Comparison of ENCODE assay signal across 8 cellular contexts in genomic region chr14:65156568-65157366, GRCh38.
DNase-seq lines count a peak whose midpoint lies in the region; ATAC-seq and TF ChIP-seq lines count a peak whose summit lies in the region.

No MANE protein-coding gene starts in this region.

- no peak for TF ChIP-seq CTCF in choroid plexus epithelial cell (conservative IDR thresholded peaks at IDR 0.05; ENCODE audit: low read depth, low read length)
- TF ChIP-seq CTCF in neutrophil (IDR thresholded peaks at IDR 0.05): no peak

- peak overlapping the region; percentile 89 for H3K27ac ChIP-seq in neutrophil

- H3K4me3 ChIP-seq in choroid plexus epithelial cell (ENCODE audit: low read depth, low read length) (no peak overlapping the region), neutrophil (ENCODE audit: low read depth in 1 of 2, low read length in 1 of 2) (peak overlapping the region; percentile 30 to 50)

- H3K4me1 ChIP-seq in neutrophil (ENCODE audit: control insufficient read depth in 1 of 2, insufficient read depth in 1 of 2, low read depth in 1 of 2, low read length in 1 of 2): peaks cover 27 to 31% of the 10 kb centered on the region in 2 experiments

- no peaks in the 10 kb centered on the region for H3K36me3 ChIP-seq in neutrophil

- no peaks in the 10 kb centered on the region for H3K9me3 ChIP-seq in neutrophil

- DNase-seq in SIG-M5 treated with dmso at 0.1 percent for 504 hours (lab: John Stamatoyannopoulos, UW; ENCODE audit: unreplicated experiment) (peak; percentile 76), SIG-M5 (lab: John Stamatoyannopoulos, UW) (no peak), choroid plexus epithelial cell (ENCODE audit: low read depth) (peak; percentile 78), NAMALWA (ENCODE audit: low spot score) (no peak), NCI-H69 (lab: John Stamatoyannopoulos, UW) (no peak), foreskin melanocyte (no peak)

- ATAC-seq in HG03469 (IDR thresholded peaks at IDR 0.05; ENCODE audit: unreplicated experiment): peak; percentile 52

- H3K27me3 ChIP-seq in neutrophil: no peaks in the 10 kb centered on the region

Comparison
In these comparisons a context has a peak if more than half of its experiments do, and no peak if none do; other contexts are left out.
1. DNase-seq: peak in SIG-M5 treated with dmso at 0.1 percent for 504 hours (single experiment) and choroid plexus epithelial cell (single experiment); none in SIG-M5 (single experiment), NAMALWA (single experiment), NCI-H69 (single experiment) and foreskin melanocyte (single experiment).